13 cellular contexts compared by ENCODE assay signal in the genomic region with DNA sequence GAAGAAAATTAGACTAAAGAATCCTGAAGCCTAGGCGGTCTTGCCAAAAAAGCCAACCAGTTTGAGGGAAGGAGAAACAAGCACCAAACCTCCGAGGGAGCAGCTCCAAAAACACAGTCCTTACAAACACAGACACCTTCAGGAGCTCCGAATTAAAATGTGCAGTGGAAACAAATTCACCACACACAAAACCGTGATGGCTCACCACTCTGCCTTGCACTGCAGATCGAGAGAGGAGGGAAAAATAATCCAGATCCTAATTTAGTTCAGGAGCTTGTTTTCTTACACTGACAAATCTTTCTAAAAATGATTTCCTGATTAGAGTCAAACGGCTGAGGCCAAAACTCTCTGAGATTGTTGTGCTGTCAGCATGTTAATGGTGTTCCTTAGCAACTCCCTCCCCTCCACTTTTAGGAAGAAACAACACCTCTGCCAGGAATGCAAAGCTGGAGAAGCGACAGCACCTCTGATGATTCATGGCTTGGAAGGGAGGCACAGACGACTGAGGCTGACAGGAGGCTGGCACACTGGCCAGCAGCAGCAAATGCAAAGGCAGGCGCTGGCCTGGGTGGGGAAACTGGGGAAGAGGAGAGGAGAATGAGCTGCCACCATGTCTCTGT.
DNase-seq lines count a peak whose midpoint lies in the region; ATAC-seq and TF ChIP-seq lines count a peak whose summit lies in the region.
"Had no signal": no experiment of that assay in that cellular context is flagged by ENCODE, and none has a peak within 500 bp of the region (broad histone marks: within the 10 kb centered on the region; RNA-seq: fewer than 3 reads in every experiment).

No MANE protein-coding gene starts in this region.

- H3K27me3 Mint-ChIP-seq in endodermal cell (ENCODE audit: insufficient read depth): peaks cover 11% of the 10 kb centered on the region

- H3K4me3 ChIP-seq in endodermal cell (ENCODE audit: low read length) (no peak overlapping the region), lower lobe of right lung (no peak overlapping the region), foreskin fibroblast (ENCODE audit: low read depth in 1 of 2, low read length in 2 of 2) (no peak overlapping the region), smooth muscle cell (no peak overlapping the region)

- H3K9ac ChIP-seq in endodermal cell (ENCODE audit: extremely low read depth, low read length, poor library complexity, severe bottlenecking): peak overlapping the region; percentile 3
- no peak overlapping the region for H3K9ac ChIP-seq in smooth muscle cell (ENCODE audit: low read depth)

- peaks cover 26% of the 10 kb centered on the region for H3K4me1 Mint-ChIP-seq in endodermal cell
- H3K4me1 Mint-ChIP-seq: activated CD4-positive, alpha-beta T cell treated with anti-CD3 and anti-CD28 coated beads, Interleukin-2, amount 10 ng/mL, durations not matched to agents 24 days and 14 days had no signal

- DNase-seq in NCI-H69 (lab: John Stamatoyannopoulos, UW): peak; percentile 2
- peak; percentile 83 for DNase-seq in endodermal cell
- DNase-seq in lower lobe of right lung: no peak
- peak; percentile 73 for DNase-seq in superior temporal gyrus (ENCODE audit: extremely low spot score)
- DNase-seq in foreskin fibroblast: no peak
- no peak for DNase-seq in smooth muscle cell (lab: John Stamatoyannopoulos, UW; ENCODE audit: unreplicated experiment)
- DNase-seq: activated CD4-positive, alpha-beta T cell treated with anti-CD3 and anti-CD28 coated beads, Interleukin-2, amount 10 ng/mL, durations not matched to agents 24 days and 14 days; activated gamma-delta T cell treated with Interleukin-2 at 50 U/mL for 16 hours; COR-L47; NCI-H774 had no signal

- H3K4me2 ChIP-seq in smooth muscle cell: no peak overlapping the region

- H3K9me3 ChIP-seq in endodermal cell (ENCODE audit: control insufficient read depth, low read length) (no peaks in the 10 kb centered on the region), lower lobe of right lung (no peaks in the 10 kb centered on the region), smooth muscle cell (replicated peaks; ENCODE audit: low read depth) (no peaks in the 10 kb centered on the region)

- no peaks in the 10 kb centered on the region for H4K20me1 ChIP-seq in smooth muscle cell (ENCODE audit: low read depth)

- ATAC-seq in lower lobe of right lung: peak; percentile 75 to 82
- no peak for ATAC-seq in HG03196 (IDR thresholded peaks at IDR 0.05; ENCODE audit: unreplicated experiment)
- no peak for ATAC-seq in GM18909 (IDR thresholded peaks at IDR 0.05; ENCODE audit: poor library complexity, unreplicated experiment)
- ATAC-seq: left lobe of liver had no signal

- H3K36me3 Mint-ChIP-seq in endodermal cell (ENCODE audit: low read depth): no peaks in the 10 kb centered on the region

- H3K79me2 ChIP-seq in smooth muscle cell (ENCODE audit: low read depth): no peaks in the 10 kb centered on the region

- no peak overlapping the region for H3K4me3 Mint-ChIP-seq in endodermal cell
- H3K4me3 Mint-ChIP-seq: activated CD4-positive, alpha-beta T cell treated with anti-CD3 and anti-CD28 coated beads, Interleukin-2, amount 10 ng/mL, durations not matched to agents 24 days and 14 days had no signal

- H3K9me3 Mint-ChIP-seq in endodermal cell: no peaks in the 10 kb centered on the region

- peaks cover 13% of the 10 kb centered on the region for H3K4me1 ChIP-seq in endodermal cell (ENCODE audit: control insufficient read depth, insufficient read depth, low read length)
- no peaks in the 10 kb centered on the region for H3K4me1 ChIP-seq in lower lobe of right lung
- no peaks in the 10 kb centered on the region for H3K4me1 ChIP-seq in smooth muscle cell (ENCODE audit: low read depth)

- no peak overlapping the region for H3K27ac Mint-ChIP-seq in endodermal cell
- H3K27ac Mint-ChIP-seq: activated CD4-positive, alpha-beta T cell treated with anti-CD3 and anti-CD28 coated beads, Interleukin-2, amount 10 ng/mL, durations not matched to agents 24 days and 14 days had no signal

- no peak for TF ChIP-seq CTCF in endodermal cell (conservative IDR thresholded peaks at IDR 0.05)
- TF ChIP-seq CTCF in lower lobe of right lung (IDR thresholded peaks at IDR 0.05): no peak
- no peak for TF ChIP-seq CTCF in foreskin fibroblast (IDR thresholded peaks at IDR 0.05; ENCODE audit: low read depth, low read length)
- no peak for TF ChIP-seq CTCF in smooth muscle cell (IDR thresholded peaks at IDR 0.05; ENCODE audit: borderline replicate concordance, insufficient read depth, poor library complexity, severe bottlenecking)

- H3K27me3 ChIP-seq in endodermal cell (ENCODE audit: control insufficient read depth, insufficient read depth, low read length, poor library complexity, severe bottlenecking) (peaks cover 9% of the 10 kb centered on the region), lower lobe of right lung (ENCODE audit: low read depth) (no peaks in the 10 kb centered on the region), smooth muscle cell (ENCODE audit: low read depth) (no peaks in the 10 kb centered on the region)

- no peak overlapping the region for H3K27ac ChIP-seq in endodermal cell (ENCODE audit: low read depth, low read length)
- no peak overlapping the region for H3K27ac ChIP-seq in lower lobe of right lung
- no peak overlapping the region for H3K27ac ChIP-seq in smooth muscle cell (ENCODE audit: low read depth)

- H2AFZ ChIP-seq in smooth muscle cell (ENCODE audit: low read depth): no peak overlapping the region

- no peaks in the 10 kb centered on the region for H3F3A ChIP-seq in smooth muscle cell (ENCODE audit: low read depth)

- WGBS in endodermal cell (ENCODE audit: insufficient coverage in 1 of 2, insufficient read length in 1 of 2), 2 experiments: 55 to 63% methylated on average over 8 to 9 of the region's 9 CpGs
- WGBS in smooth muscle cell (ENCODE audit: low lambda C conversion rate): 56% methylated on average over 9 of the region's 9 CpGs

- intact Hi-C loops in lower lobe of right lung (cut with DNase I): no loop called here

- H3K36me3 ChIP-seq in endodermal cell (ENCODE audit: control insufficient read depth, insufficient read depth, low read length) (no peaks in the 10 kb centered on the region), lower lobe of right lung (no peaks in the 10 kb centered on the region), smooth muscle cell (ENCODE audit: low read depth) (no peaks in the 10 kb centered on the region)

Comparison
In these comparisons a context has a peak if more than half of its experiments do, and no peak if none do; other contexts are left out.
1. DNase-seq: peak in NCI-H69 (single experiment), endodermal cell (single experiment) and superior temporal gyrus (single experiment); none in lower lobe of right lung (single experiment), foreskin fibroblast (0 of 2) and smooth muscle cell (single experiment).
2. ATAC-seq: peak in lower lobe of right lung (2 of 2); none in HG03196 (single experiment) and GM18909 (single experiment).